In the genomic region with DNA sequence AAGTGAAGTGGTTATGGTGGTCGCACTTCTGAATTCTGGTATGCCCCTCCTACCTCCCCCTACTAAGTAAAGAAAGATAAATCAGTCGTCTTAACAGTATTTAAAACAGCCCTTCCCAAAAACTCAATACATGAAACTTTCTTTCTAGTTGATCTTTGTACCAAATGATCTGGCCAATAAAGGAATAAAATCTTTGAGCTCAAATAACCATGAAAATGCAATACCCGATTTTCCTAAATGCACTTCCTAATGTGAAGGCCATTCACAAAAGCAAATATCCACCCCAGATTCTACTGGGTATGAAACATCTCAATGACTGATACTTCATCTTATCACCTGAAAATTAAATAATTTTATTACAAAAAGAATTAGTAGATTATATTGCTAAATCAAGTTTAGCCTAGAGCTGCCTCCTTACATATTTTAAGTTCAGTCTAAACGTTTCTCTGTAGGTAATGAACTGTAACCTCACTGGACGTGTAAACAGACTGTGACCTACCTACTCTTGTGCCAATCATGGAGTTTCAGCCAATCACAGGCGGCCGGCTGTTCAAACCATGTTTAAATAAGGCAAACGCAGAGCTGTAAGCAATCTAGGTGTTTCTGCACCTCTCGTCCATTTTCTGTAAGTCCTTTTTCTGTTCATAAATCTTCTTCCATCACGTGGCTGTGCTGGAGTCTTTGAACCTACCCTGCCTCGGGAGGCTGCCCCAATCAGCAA, we compare ENCODE assay signal across 1 cellular context.
TF ChIP-seq lines count a peak whose summit lies in the region.

No MANE protein-coding gene starts in this region.

TF ChIP-seq in A549, 52 proteins besides CTCF, POLR2A, EP300 and RAD21 (continued from another document):
- TF ChIP-seq HMGXB4 (CRISPR knock-in tag; IDR thresholded peaks at IDR 0.05; ENCODE audit: borderline replicate concordance): no peak
- TF ChIP-seq NR3C1 (IDR thresholded peaks at IDR 0.05): no peak
